Comparison of ENCODE assay signal across 8 cellular contexts in genomic region chr22:25403284-25403606, GRCh38.
A peak's percentile ranks its signal among the peaks of the same experiment; 100 is the strongest.
DNase-seq lines count a peak whose midpoint lies in the region; ATAC-seq, FAIRE-seq and TF ChIP-seq lines count a peak whose summit lies in the region.

No MANE protein-coding gene starts in this region.

- no peaks in the 10 kb centered on the region for H3K9me2 ChIP-seq in SK-N-SH

- H4K20me1 ChIP-seq in SK-N-SH (ENCODE audit: insufficient read depth) = peaks cover 9% of the 10 kb centered on the region; the same call in 1 of the 2 replicates

- POLR2A ChIA-PET in SK-N-SH (lab: Yijun Ruan, JAX) = no interaction called here

- peaks cover 4% of the 10 kb centered on the region for H3K27me3 Mint-ChIP-seq in activated T-helper 1 cell treated with anti-CD3 and anti-CD28 coated beads, Interleukin-12 subunit alpha, Interleukin-12 subunit beta, Interleukin-2, Interleukin-4 antibody, amounts not matched to agents 30 ng/mL and 10 ng/mL and 1 ng/mL, durations not matched to agents 14 hours and 24 hours and 36 hours (ENCODE audit: insufficient read depth)
- peaks cover 0 to 7% (median 3%) of the 10 kb centered on the region in 3 donors for H3K27me3 Mint-ChIP-seq in immature natural killer cell (ENCODE audit: low read depth in 3 of 3)

- H3K27me3 ChIP-seq in SK-N-SH (ENCODE audit: insufficient read depth) = no peaks in the 10 kb centered on the region
- no peaks in the 10 kb centered on the region for H3K27me3 ChIP-seq in stomach smooth muscle (ENCODE audit: control insufficient read depth in 1 of 2, insufficient read depth in 2 of 2, low read length in 2 of 2)

- no peak for TF ChIP-seq POLR2A in H54 (IDR thresholded peaks at IDR 0.05; ENCODE audit: low read depth, low read length)

- no peak overlapping the region for H3K27ac Mint-ChIP-seq in activated T-helper 1 cell treated with anti-CD3 and anti-CD28 coated beads, Interleukin-12 subunit alpha, Interleukin-12 subunit beta, Interleukin-2, Interleukin-4 antibody, amounts not matched to agents 30 ng/mL and 10 ng/mL and 1 ng/mL, durations not matched to agents 14 hours and 24 hours and 36 hours
- peak overlapping the region in 4 of 6 donors; percentile 39 to 85 (median 56) for H3K27ac Mint-ChIP-seq in immature natural killer cell

- peaks cover 5% of the 10 kb centered on the region for H3K36me3 Mint-ChIP-seq in activated T-helper 1 cell treated with anti-CD3 and anti-CD28 coated beads, Interleukin-12 subunit alpha, Interleukin-12 subunit beta, Interleukin-2, Interleukin-4 antibody, amounts not matched to agents 30 ng/mL and 10 ng/mL and 1 ng/mL, durations not matched to agents 14 hours and 24 hours and 36 hours (ENCODE audit: low read depth)
- H3K36me3 Mint-ChIP-seq in immature natural killer cell = no peaks in the 10 kb centered on the region

- peaks cover 5 to 31% of the 10 kb centered on the region in 2 experiments; a peak in 1 of 4 replicates for H3K4me1 ChIP-seq in SK-N-SH (ENCODE audit: control insufficient read depth in 1 of 2, insufficient read depth in 2 of 2, low read depth in 1 of 2, low read length in 1 of 2)
- peaks cover 42% of the 10 kb centered on the region for H3K4me1 ChIP-seq in stomach smooth muscle (ENCODE audit: control insufficient read depth, insufficient read depth, low read length)

- CTCF ChIA-PET in SK-N-SH (lab: Yijun Ruan, JAX) = interaction anchor here (0.9 to 1.4 kb wide), 4 partner anchors 8 to 41 kb away, joined by 3 to 5 read pairs (median 3); no protein-coding TSS in a partner anchor

- 42% methylated on average over 6 of the region's 6 CpGs for WGBS in SK-N-SH (ENCODE audit: low lambda C conversion rate)

- H3K9ac ChIP-seq in SK-N-SH (peak overlapping the region; percentile 18; the same call in 1 of the 2 replicates), stomach smooth muscle (ENCODE audit: low read length in 2 of 2) (peak overlapping the region; percentile 53 to 69)

- H3K27ac ChIP-seq in SK-N-SH (ENCODE audit: low read depth in 2 of 2, low read length in 1 of 2) (peak overlapping the region in 1 of 2 experiments; percentile 64; a peak in 2 of 4 replicates), stomach smooth muscle (ENCODE audit: low read length) (peak overlapping the region; percentile 76)

- DNase-seq in SK-N-SH (no peak), immature natural killer cell (no peak), H54 (ENCODE audit: insufficient read length, low spot score) (no peak), GDM1 (lab: John Stamatoyannopoulos, UW) (no peak)
- DNase-seq in activated T-helper 1 cell treated with anti-CD3 and anti-CD28 coated beads, Interleukin-12 subunit alpha, Interleukin-12 subunit beta, Interleukin-2, Interleukin-4 antibody, amounts not matched to agents 30 ng/mL and 10 ng/mL and 1 ng/mL, durations not matched to agents 14 hours and 24 hours and 36 hours (ENCODE audit: low spot score) = no peak

- no peaks in the 10 kb centered on the region for H3K36me3 ChIP-seq in SK-N-SH (replicated peaks in 1 of 2; ENCODE audit: control insufficient read depth in 1 of 2, insufficient read depth in 2 of 2, low read length in 1 of 2)
- no peaks in the 10 kb centered on the region for H3K36me3 ChIP-seq in stomach smooth muscle (ENCODE audit: control insufficient read depth in 2 of 2, insufficient read depth in 2 of 2, low read length in 2 of 2)

- H3K9me3 Mint-ChIP-seq in activated T-helper 1 cell treated with anti-CD3 and anti-CD28 coated beads, Interleukin-12 subunit alpha, Interleukin-12 subunit beta, Interleukin-2, Interleukin-4 antibody, amounts not matched to agents 30 ng/mL and 10 ng/mL and 1 ng/mL, durations not matched to agents 14 hours and 24 hours and 36 hours = no peaks in the 10 kb centered on the region
- H3K9me3 Mint-ChIP-seq in immature natural killer cell = peaks cover 0 to 2% (median 0%) of the 10 kb centered on the region in 6 donors

- no peak for FAIRE-seq in H54 (lab: Jason Lieb, UNC)

- H3K9me3 ChIP-seq in SK-N-SH = no peaks in the 10 kb centered on the region
- no peaks in the 10 kb centered on the region for H3K9me3 ChIP-seq in stomach smooth muscle (ENCODE audit: control insufficient read depth in 2 of 2, low read length in 2 of 2)

- TF ChIP-seq RAD21 in SK-N-SH (IDR thresholded peaks at IDR 0.05; ENCODE audit: low read length) = no peak

- no peak overlapping the region for H2AFZ ChIP-seq in SK-N-SH (ENCODE audit: low read depth)

- no peak for TF ChIP-seq EP300 in SK-N-SH (IDR thresholded peaks at IDR 0.05; ENCODE audit: borderline replicate concordance in 1 of 2, low read depth in 1 of 2, low read length in 1 of 2)

- H3K4me2 ChIP-seq in SK-N-SH = peak overlapping the region; percentile 79

- no peak for ATAC-seq in SK-N-SH treated with all-trans-retinoic acid at 6 μM for 48 hours
- ATAC-seq in HG03442 (IDR thresholded peaks at IDR 0.05; ENCODE audit: unreplicated experiment) = no peak

- TF ChIP-seq CTCF in SK-N-SH (IDR thresholded peaks at IDR 0.05) = no peak

- peaks cover 18% of the 10 kb centered on the region for H3K79me2 ChIP-seq in SK-N-SH (ENCODE audit: insufficient read depth)

- no peaks in the 10 kb centered on the region for H3F3A ChIP-seq in SK-N-SH (replicated peaks; ENCODE audit: insufficient read depth)

- intact Hi-C loops in activated T-helper 1 cell treated with anti-CD3 and anti-CD28 coated beads, Interleukin-12 subunit alpha, Interleukin-12 subunit beta, Interleukin-2, Interleukin-4 antibody, amounts not matched to agents 30 ng/mL and 10 ng/mL and 1 ng/mL, durations not matched to agents 14 hours and 24 hours and 36 hours (cut with micrococcal nuclease) = no loop called here

- peaks cover 39% of the 10 kb centered on the region for H3K4me1 Mint-ChIP-seq in activated T-helper 1 cell treated with anti-CD3 and anti-CD28 coated beads, Interleukin-12 subunit alpha, Interleukin-12 subunit beta, Interleukin-2, Interleukin-4 antibody, amounts not matched to agents 30 ng/mL and 10 ng/mL and 1 ng/mL, durations not matched to agents 14 hours and 24 hours and 36 hours (ENCODE audit: low read depth)
- peaks cover 42 to 46% of the 10 kb centered on the region in 2 donors for H3K4me1 Mint-ChIP-seq in immature natural killer cell

- peak overlapping the region; percentile 91 for H3K4me3 Mint-ChIP-seq in activated T-helper 1 cell treated with anti-CD3 and anti-CD28 coated beads, Interleukin-12 subunit alpha, Interleukin-12 subunit beta, Interleukin-2, Interleukin-4 antibody, amounts not matched to agents 30 ng/mL and 10 ng/mL and 1 ng/mL, durations not matched to agents 14 hours and 24 hours and 36 hours
- H3K4me3 Mint-ChIP-seq in immature natural killer cell = peak overlapping the region; percentile 88 to 92 (median 91)

- peak overlapping the region; percentile 59 to 61; a peak in 3 of 4 replicates for H3K4me3 ChIP-seq in SK-N-SH (ENCODE audit: low read depth in 2 of 2, low read length in 1 of 2)
- peak overlapping the region; percentile 68 to 75 for H3K4me3 ChIP-seq in stomach smooth muscle (ENCODE audit: low read length in 2 of 2)

TF ChIP-seq in SK-N-SH, 30 proteins besides CTCF, POLR2A, EP300 and RAD21 (continues in another document):
- TF ChIP-seq NFIC (IDR thresholded peaks at IDR 0.05; ENCODE audit: borderline replicate concordance) (no peak), TEAD4 (IDR thresholded peaks at IDR 0.05; ENCODE audit: borderline replicate concordance, insufficient read depth) (no peak), NRF1 (IDR thresholded peaks at IDR 0.05; ENCODE audit: low read depth, low read length) (no peak), RCOR1 (IDR thresholded peaks at IDR 0.05; ENCODE audit: low read length) (no peak), FOXM1 (IDR thresholded peaks at IDR 0.05; ENCODE audit: low read depth) (no peak), TCF12 (IDR thresholded peaks at IDR 0.05) (no peak), SMC3 (IDR thresholded peaks at IDR 0.05; ENCODE audit: low read depth, low read length) (no peak), RXRA (IDR thresholded peaks at IDR 0.05; ENCODE audit: borderline replicate concordance, low read depth) (no peak), TAF1 (IDR thresholded peaks at IDR 0.05; ENCODE audit: borderline replicate concordance, low read depth, low read length) (no peak), EZH2phosphoT487 (IDR thresholded peaks at IDR 0.05; ENCODE audit: borderline replicate concordance, low read depth) (no peak)
- TF ChIP-seq, protein P1, sequence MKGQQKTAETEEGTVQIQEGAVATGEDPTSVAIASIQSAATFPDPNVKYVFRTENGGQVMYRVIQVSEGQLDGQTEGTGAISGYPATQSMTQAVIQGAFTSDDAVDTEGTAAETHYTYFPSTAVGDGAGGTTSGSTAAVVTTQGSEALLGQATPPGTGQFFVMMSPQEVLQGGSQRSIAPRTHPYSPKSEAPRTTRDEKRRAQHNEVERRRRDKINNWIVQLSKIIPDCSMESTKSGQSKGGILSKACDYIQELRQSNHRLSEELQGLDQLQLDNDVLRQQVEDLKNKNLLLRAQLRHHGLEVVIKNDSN (IDR thresholded peaks at IDR 0.05; ENCODE audit: borderline replicate concordance, low read depth) = no peak

TF ChIP-seq in SK-N-SH treated with all-trans-retinoic acid at 6 μM for 48 hours, 23 proteins besides CTCF, POLR2A, EP300 and RAD21 (continues in another document):
- TF ChIP-seq BACH2 (CRISPR knock-in tag; IDR thresholded peaks at IDR 0.05; ENCODE audit: borderline replicate concordance) (no peak), POU6F1 (CRISPR knock-in tag; IDR thresholded peaks at IDR 0.05; ENCODE audit: borderline replicate concordance, low read depth) (no peak), CSDC2 (CRISPR knock-in tag; IDR thresholded peaks at IDR 0.05) (no peak), RARB (CRISPR knock-in tag; IDR thresholded peaks at IDR 0.05) (no peak), ISL1 (CRISPR knock-in tag; IDR thresholded peaks at IDR 0.05) (no peak)
